16 cellular contexts compared by ENCODE assay signal in genomic region chr20:41358717-41359116, GRCh38. TPM values are rescaled to one million over a fixed set of nuclear protein-coding genes. Genes with fewer than 3 reads are reported as not detected.
"Had no signal": no experiment of that assay in that cellular context is flagged by ENCODE, and none has a peak within 500 bp of the region (broad histone marks: within the 10 kb centered on the region; RNA-seq: fewer than 3 reads in every experiment).

No MANE protein-coding gene starts in this region.

- DNase-seq: cerebellar nuclear complex; effector memory CD8-positive, alpha-beta T cell; immature natural killer cell; kidney; mesendoderm; naive B cell; stimulated activated naive CD4-positive, alpha-beta T cell; stomach had no signal

- H3K4me3 ChIP-seq: cardiac muscle cell, esophagus muscularis mucosa, gastrocnemius medialis, lung, stomach, thoracic aorta had no signal

- H3K27ac ChIP-seq: cardiac muscle cell, epithelial cell of prostate, esophagus muscularis mucosa, stomach, thoracic aorta had no signal

- ATAC-seq: effector memory CD8-positive, alpha-beta T cell; sciatic nerve had no signal

- H3K36me3 ChIP-seq: cardiac muscle cell, gastrocnemius medialis had no signal

- H3K27me3 ChIP-seq: cardiac muscle cell, gastrocnemius medialis had no signal

- H3K9me3 ChIP-seq: esophagus muscularis mucosa, gastrocnemius medialis, stomach, thoracic aorta had no signal

- H3K4me1 ChIP-seq: stomach had no signal

RNA-seq across cellular contexts. Expression of gene EMILIN3, which starts 7.9 kb away (rescaled TPM):
- total RNA-seq: fibroblast of villous mesenchyme had no signal
- polyA plus RNA-seq: immature natural killer cell had no signal
